Comparison of ENCODE assay signal across 17 cellular contexts in genomic region chr2:217831306-217831705, GRCh38.
"Had no signal": no experiment of that assay in that cellular context is flagged by ENCODE, and none has a peak within 500 bp of the region (broad histone marks: within the 10 kb centered on the region; RNA-seq: fewer than 3 reads in every experiment).

No MANE protein-coding gene starts in this region.

- H3K36me3 ChIP-seq: WERI-Rb-1 had no signal

- H3K9me3 ChIP-seq: left lung, SK-N-SH, vagina had no signal

- H3K27me3 ChIP-seq: left lung, vagina had no signal

- ATAC-seq: activated CD8-positive, alpha-beta T cell treated with anti-CD3 and anti-CD28 coated beads, Interleukin-2, amount 10 ng/mL, durations not matched to agents 7 days and 5 days; left lung; stimulated activated naive CD8-positive, alpha-beta T cell treated with anti-CD3 and anti-CD28 coated beads, Interleukin-15, Interleukin-2, amounts not matched to agents 100 U/mL and 50 U/mL, for 24 hours had no signal

- H3K4me3 ChIP-seq: left lung, vagina had no signal

- H3K9ac ChIP-seq: SK-N-SH had no signal

- DNase-seq: activated CD4-positive, alpha-beta T cell treated with anti-CD3 and anti-CD28 coated beads for 1 hour; activated CD4-positive, alpha-beta T cell treated with anti-CD3 and anti-CD28 coated beads, Interleukin-2, amount 50 U/mL, for 1 hour; activated CD8-positive, alpha-beta T cell treated with anti-CD3 and anti-CD28 coated beads, Interleukin-2, amount 10 ng/mL, durations not matched to agents 7 days and 5 days; activated gamma-delta T cell treated with Interleukin-2 at 50 U/mL for 16 hours; anterior cingulate cortex; central memory CD4-positive, alpha-beta T cell; effector memory CD4-positive, alpha-beta T cell; left lung; nephron progenitor cell; nucleus accumbens; SK-N-SH; stimulated activated CD4-positive, alpha-beta T cell treated with anti-CD3 and anti-CD28 coated beads, Interleukin-4, amount 100 ng/mL, for 24 hours; stimulated activated naive CD8-positive, alpha-beta T cell treated with anti-CD3 and anti-CD28 coated beads, Interleukin-15, Interleukin-2, amounts not matched to agents 100 U/mL and 50 U/mL, for 24 hours; T-cell; trophoblast cell; WERI-Rb-1 had no signal

- H3K27ac ChIP-seq: left lung, vagina, WERI-Rb-1 had no signal
